Comparison of ENCODE assay signal across 13 cellular contexts in the genomic region with DNA sequence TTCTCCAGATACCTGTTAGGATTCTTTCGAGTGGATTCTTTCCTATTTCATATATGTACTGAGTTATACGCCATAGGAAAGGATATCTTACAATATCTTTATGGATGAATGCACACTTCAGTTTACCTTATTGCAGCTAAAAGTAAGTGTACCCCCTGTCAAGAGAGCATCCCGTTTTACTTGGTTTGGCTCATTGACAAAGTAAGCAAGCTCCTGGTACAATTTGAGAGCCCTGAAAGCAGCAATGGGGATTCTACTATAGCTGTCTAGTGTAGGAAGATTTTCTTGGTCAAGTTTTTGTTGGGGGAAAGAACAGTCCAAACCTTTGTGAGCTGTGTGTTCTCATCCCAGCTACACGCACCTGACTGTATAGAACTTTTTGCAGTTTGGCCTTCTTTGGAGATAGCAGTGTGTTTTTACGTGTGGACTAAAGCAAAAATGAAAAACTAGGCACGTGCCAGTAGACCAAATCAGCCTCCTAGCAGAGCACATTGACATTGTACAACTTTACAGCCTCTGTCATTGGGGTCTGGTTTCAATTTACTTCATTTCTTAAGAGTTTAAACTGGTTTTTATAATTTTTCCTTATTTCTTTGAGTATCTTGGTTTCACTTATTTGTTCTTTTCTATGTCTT. TPM values are rescaled to one million over a fixed set of nuclear protein-coding genes. Genes with fewer than 3 reads are reported as not detected.
DNase-seq lines count a peak whose midpoint lies in the region; ATAC-seq and TF ChIP-seq lines count a peak whose summit lies in the region.
"Had no signal": no experiment of that assay in that cellular context is flagged by ENCODE, and none has a peak within 500 bp of the region (broad histone marks: within the 10 kb centered on the region; RNA-seq: fewer than 3 reads in every experiment).

No MANE protein-coding gene starts in this region.

- H3K9me3 Mint-ChIP-seq in activated naive CD8-positive, alpha-beta T cell (ENCODE audit: low read depth), result no peaks in the 10 kb centered on the region
- no peaks in the 10 kb centered on the region for H3K9me3 Mint-ChIP-seq in activated naive CD8-positive, alpha-beta T cell treated with anti-CD3 and anti-CD28 coated beads, Interleukin-2, amount 50 U/mL, for 24 hours
- H3K9me3 Mint-ChIP-seq: activated CD4-positive, alpha-beta memory T cell treated with anti-CD3 and anti-CD28 coated beads for 36 hours; activated T-helper 2 cell treated with anti-CD3 and anti-CD28 coated beads, Interferon-gamma antibody, Interleukin-2, Interleukin-4, amounts not matched to agents 10 μg/mL and 5 μg/mL and 100 μg/mL, durations not matched to agents 14 hours and 24 hours and 36 hours had no signal

- BruUV-seq in Panc1 (replicated peaks; lab: Mats Ljungman, UMichigan), result no TSS peak

- H3K4me2 ChIP-seq in hepatocyte, result peak overlapping the region; percentile 30

- H3K9me3 ChIP-seq in Panc1 (ENCODE audit: control insufficient read depth, insufficient read depth, low read depth, low read length), result no peaks in the 10 kb centered on the region
- H3K9me3 ChIP-seq in hepatocyte (ENCODE audit: low read depth), result no peaks in the 10 kb centered on the region
- H3K9me3 ChIP-seq in thyroid gland, result no peaks in the 10 kb centered on the region

- POLR2A ChIA-PET in Panc1 (lab: Charles Lee), result no interaction called here

- H3K79me2 ChIP-seq in hepatocyte, result peaks cover 100% of the 10 kb centered on the region

- no peaks in the 10 kb centered on the region for H3K27me3 ChIP-seq in Panc1 (ENCODE audit: control insufficient read depth, insufficient read depth, low read length)
- no peaks in the 10 kb centered on the region for H3K27me3 ChIP-seq in hepatocyte
- H3K27me3 ChIP-seq in thyroid gland, result no peaks in the 10 kb centered on the region
- H3K27me3 ChIP-seq: dorsolateral prefrontal cortex had no signal

- WGBS in hepatocyte (ENCODE audit: low lambda C conversion rate, missing lambda C conversion rate), result 68% methylated on average over 6 of the region's 6 CpGs
- WGBS in thyroid gland, 2 donors, result 46 to 47% methylated on average over 6 of the region's 6 CpGs

- TF ChIP-seq POLR2A in thyroid gland (IDR thresholded peaks at IDR 0.05), result no peak

- in situ Hi-C loops in Panc1 (cut with HindIII; ENCODE audit: low pct_unique_long_range_greater_than_20kb, low sequenced_read_pairs), result no loop called here

- H3K4me1 ChIP-seq in Panc1 (ENCODE audit: control insufficient read depth, insufficient read depth, low read length), result peaks cover 46% of the 10 kb centered on the region
- H3K4me1 ChIP-seq in hepatocyte (ENCODE audit: insufficient read depth), result peaks cover 24% of the 10 kb centered on the region
- H3K4me1 ChIP-seq in thyroid gland, result peaks cover 77 to 78% of the 10 kb centered on the region in 2 donors

- H2AFZ ChIP-seq in hepatocyte, result no peak overlapping the region

- intact Hi-C loops in Panc1 (cut with micrococcal nuclease; ENCODE audit: unreplicated experiment), result no loop called here
- intact Hi-C loops in thyroid gland (cut with DNase I), result no loop called here

- TF ChIP-seq CTCF in Panc1 (IDR thresholded peaks at IDR 0.05) (no peak), hepatocyte (IDR thresholded peaks at IDR 0.05; ENCODE audit: poor library complexity) (no peak), thyroid gland (IDR thresholded peaks at IDR 0.05) (no peak)

- no peaks in the 10 kb centered on the region for H3K9me2 ChIP-seq in hepatocyte (replicated peaks; ENCODE audit: insufficient read depth)

- H3K36me3 ChIP-seq in Panc1 (ENCODE audit: control insufficient read depth, insufficient read depth, low read length) (no peaks in the 10 kb centered on the region), hepatocyte (replicated peaks; ENCODE audit: insufficient read depth, low read depth) (no peaks in the 10 kb centered on the region), thyroid gland (no peaks in the 10 kb centered on the region)

- no peaks in the 10 kb centered on the region for H3K27me3 Mint-ChIP-seq in activated naive CD8-positive, alpha-beta T cell
- H3K27me3 Mint-ChIP-seq in activated naive CD8-positive, alpha-beta T cell treated with anti-CD3 and anti-CD28 coated beads, Interleukin-2, amount 50 U/mL, for 24 hours, result no peaks in the 10 kb centered on the region
- H3K27me3 Mint-ChIP-seq: activated CD4-positive, alpha-beta memory T cell treated with anti-CD3 and anti-CD28 coated beads for 36 hours had no signal

- peaks cover 86% of the 10 kb centered on the region for H3K4me1 Mint-ChIP-seq in activated naive CD8-positive, alpha-beta T cell (ENCODE audit: low read depth)
- peaks cover 82% of the 10 kb centered on the region for H3K4me1 Mint-ChIP-seq in activated naive CD8-positive, alpha-beta T cell treated with anti-CD3 and anti-CD28 coated beads, Interleukin-2, amount 50 U/mL, for 24 hours

- no peak for DNase-seq in activated naive CD8-positive, alpha-beta T cell treated with anti-CD3 and anti-CD28 coated beads, Interleukin-2, amount 50 U/mL, for 24 hours
- no peak for DNase-seq in Panc1 (ENCODE audit: low read depth, low spot score)
- no peak for DNase-seq in hepatocyte (ENCODE audit: low spot score)
- DNase-seq in thyroid gland, result no peak
- no peak for DNase-seq in DMS153 treated with DMSO at 0.1 percent for 48 hours (lab: John Stamatoyannopoulos, UW; ENCODE audit: unreplicated experiment)
- DNase-seq: activated CD4-positive, alpha-beta memory T cell treated with anti-CD3 and anti-CD28 coated beads for 36 hours; T-helper 9 cell had no signal

- no peak for ATAC-seq in activated naive CD8-positive, alpha-beta T cell treated with anti-CD3 and anti-CD28 coated beads, Interleukin-2, amount 50 U/mL, for 24 hours
- ATAC-seq in Panc1, result 0 out of 2 replicates have a peak, but pooled peaks have one; percentile 13
- ATAC-seq in GM21825 (IDR thresholded peaks at IDR 0.05; ENCODE audit: unreplicated experiment), result no peak
- no peak for ATAC-seq in HG02885 (IDR thresholded peaks at IDR 0.05; ENCODE audit: poor library complexity, unreplicated experiment)

- H4K20me1 ChIP-seq in hepatocyte (ENCODE audit: insufficient read depth, poor library complexity, severe bottlenecking), result peaks cover 100% of the 10 kb centered on the region

- H3K27ac Mint-ChIP-seq in activated naive CD8-positive, alpha-beta T cell, result peak overlapping the region; percentile 64
- no peak overlapping the region for H3K27ac Mint-ChIP-seq in activated naive CD8-positive, alpha-beta T cell treated with anti-CD3 and anti-CD28 coated beads, Interleukin-2, amount 50 U/mL, for 24 hours
- H3K27ac Mint-ChIP-seq: activated CD4-positive, alpha-beta memory T cell treated with anti-CD3 and anti-CD28 coated beads for 36 hours; activated T-helper 2 cell treated with anti-CD3 and anti-CD28 coated beads, Interferon-gamma antibody, Interleukin-2, Interleukin-4, amounts not matched to agents 10 μg/mL and 5 μg/mL and 100 μg/mL, durations not matched to agents 14 hours and 24 hours and 36 hours had no signal

- H3K4me3 ChIP-seq in Panc1 (ENCODE audit: low read depth in 2 of 2, low read length in 2 of 2) (no peak overlapping the region), hepatocyte (no peak overlapping the region), thyroid gland (replicated peaks in 1 of 3) (no peak overlapping the region)
- H3K4me3 ChIP-seq: dorsolateral prefrontal cortex had no signal

- H3K4me3 Mint-ChIP-seq in activated naive CD8-positive, alpha-beta T cell, result peak overlapping the region; percentile 35
- H3K4me3 Mint-ChIP-seq in activated naive CD8-positive, alpha-beta T cell treated with anti-CD3 and anti-CD28 coated beads, Interleukin-2, amount 50 U/mL, for 24 hours, result no peak overlapping the region
- H3K4me3 Mint-ChIP-seq: activated CD4-positive, alpha-beta memory T cell treated with anti-CD3 and anti-CD28 coated beads for 36 hours had no signal

- CTCF ChIA-PET in Panc1 (lab: Charles Lee), result no interaction called here

- H3K36me3 Mint-ChIP-seq in activated naive CD8-positive, alpha-beta T cell, result peaks cover 2% of the 10 kb centered on the region
- peaks cover 12% of the 10 kb centered on the region for H3K36me3 Mint-ChIP-seq in activated naive CD8-positive, alpha-beta T cell treated with anti-CD3 and anti-CD28 coated beads, Interleukin-2, amount 50 U/mL, for 24 hours (ENCODE audit: low read depth)

- H3K27ac ChIP-seq in Panc1 (ENCODE audit: low read length) (no peak overlapping the region), hepatocyte (no peak overlapping the region), thyroid gland (peak overlapping the region; percentile 10 to 77 (median 46))
- H3K27ac ChIP-seq: dorsolateral prefrontal cortex, RWPE1 had no signal

RNA-seq across cellular contexts. Expression of a gene that starts 44.0 kb away (rescaled TPM):
- 163 TPM for total RNA-seq in Panc1 (2021; ENCODE audit: unreplicated experiment)
- polyA plus RNA-seq in Panc1 (2012; ENCODE audit: insufficient read length), result 112 TPM
- total RNA-seq in hepatocyte, result 108 and 126 TPM in 2 replicates
- polyA plus RNA-seq in hepatocyte, result 31.5 and 57.3 TPM in 2 replicates
- total RNA-seq in thyroid gland, result 100 to 1,000 TPM; 238 to 334 (median 268) TPM

Comparison
In these comparisons a context has a peak if more than half of its experiments do, and no peak if none do; other contexts are left out.
1. H3K27ac ChIP-seq: peak in thyroid gland (3 of 3); none in Panc1 (single experiment) and hepatocyte (single experiment).